Comparison of ENCODE assay signal across 16 cellular contexts in the genomic region with DNA sequence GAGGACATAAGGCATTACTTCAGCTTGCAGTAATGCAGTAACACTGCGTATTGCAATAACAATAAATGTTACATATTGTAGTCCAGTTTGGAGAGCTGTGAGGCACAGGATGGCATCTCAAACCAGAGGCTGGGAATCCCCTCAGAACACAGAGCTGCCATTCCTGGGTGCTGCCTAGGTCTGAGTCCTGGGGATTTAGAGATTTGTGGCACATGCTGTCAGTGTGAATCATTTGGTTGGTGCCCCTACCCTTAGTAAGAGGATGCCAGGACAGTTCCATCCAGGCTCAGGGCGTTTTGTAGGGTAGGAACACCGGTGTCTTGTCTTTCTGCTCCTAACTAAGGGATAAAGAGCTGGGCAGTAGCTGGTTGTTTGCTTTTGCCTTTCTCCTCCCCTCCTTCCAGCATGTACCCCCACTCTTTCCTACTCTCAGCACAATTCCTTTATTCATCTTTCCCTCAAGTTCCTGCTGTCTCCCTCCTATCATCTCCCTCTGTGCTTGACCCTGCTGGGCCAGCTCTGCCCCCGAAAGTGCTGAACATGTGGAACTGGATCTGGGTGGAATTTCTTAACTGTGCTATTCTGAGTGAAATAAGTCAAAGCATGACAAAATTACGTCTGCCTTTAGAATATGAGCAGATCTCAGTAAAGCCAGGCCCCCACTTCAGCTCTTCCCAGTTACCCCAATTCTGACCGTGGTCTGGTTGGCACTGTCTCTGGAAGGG. TPM values are rescaled to one million over a fixed set of nuclear protein-coding genes. Genes with fewer than 3 reads are reported as not detected.
"Had no signal": no experiment of that assay in that cellular context is flagged by ENCODE, and none has a peak within 500 bp of the region (broad histone marks: within the 10 kb centered on the region; RNA-seq: fewer than 3 reads in every experiment).

No MANE protein-coding gene starts in this region.

- H3K79me2 ChIP-seq: hepatocyte had no signal

- H3K36me3 ChIP-seq: cardiac muscle cell, colonic mucosa, vagina had no signal

- ATAC-seq: activated CD4-positive, alpha-beta T cell treated with anti-CD3 and anti-CD28 coated beads for 36 hours; activated CD8-positive, alpha-beta T cell treated with anti-CD3 and anti-CD28 coated beads, Interleukin-2, amount 10 ng/mL, durations not matched to agents 7 days and 5 days; right cardiac atrium; stimulated activated naive CD8-positive, alpha-beta T cell treated with anti-CD3 and anti-CD28 coated beads, Interleukin-15, amount 100 ng/mL, for 72 hours had no signal

- H3K27me3 Mint-ChIP-seq: activated CD4-positive, alpha-beta T cell treated with anti-CD3 and anti-CD28 coated beads for 36 hours; stimulated activated naive CD8-positive, alpha-beta T cell treated with anti-CD3 and anti-CD28 coated beads, Interleukin-15, amount 100 ng/mL, for 72 hours had no signal

- H3K9me3 Mint-ChIP-seq: stimulated activated naive CD8-positive, alpha-beta T cell treated with anti-CD3 and anti-CD28 coated beads, Interleukin-15, amount 100 ng/mL, for 72 hours had no signal

- DNase-seq: activated CD4-positive, alpha-beta T cell treated with anti-CD3 and anti-CD28 coated beads for 36 hours; activated CD8-positive, alpha-beta memory T cell treated with anti-CD3 and anti-CD28 coated beads, Interleukin-2, amount 50 U/mL, for 48 hours; activated CD8-positive, alpha-beta T cell treated with anti-CD3 and anti-CD28 coated beads, Interleukin-2, amount 10 ng/mL, durations not matched to agents 7 days and 5 days; activated naive CD4-positive, alpha-beta T cell; colonic mucosa; effector CD4-positive, alpha-beta T cell; right cardiac atrium; stimulated activated CD4-positive, alpha-beta T cell treated with anti-CD3 and anti-CD28 coated beads, Interleukin-12 subunit alpha, Interleukin-12 subunit beta, amount 100 ng/mL, for 4 hours; stimulated activated CD8-positive, alpha-beta memory T cell treated with anti-CD3 and anti-CD28 coated beads, Interleukin-4, amount 100 ng/mL, for 48 hours; stimulated activated naive CD8-positive, alpha-beta T cell treated with anti-CD3 and anti-CD28 coated beads, Interleukin-15, amount 100 ng/mL, for 72 hours; T-helper 9 cell had no signal

- H3K27ac ChIP-seq: ascending aorta, cardiac muscle cell, colonic mucosa, hepatocyte, neutrophil, vagina had no signal

- H3K4me1 ChIP-seq: ascending aorta, colonic mucosa, vagina had no signal

- H3K4me3 ChIP-seq: ascending aorta, cardiac muscle cell, colonic mucosa, hepatocyte, vagina had no signal

- H2AFZ ChIP-seq: hepatocyte had no signal

- H3K27ac Mint-ChIP-seq: activated CD4-positive, alpha-beta T cell treated with anti-CD3 and anti-CD28 coated beads for 36 hours had no signal

- H3K4me2 ChIP-seq: hepatocyte had no signal

- H3K4me3 Mint-ChIP-seq: activated CD4-positive, alpha-beta T cell treated with anti-CD3 and anti-CD28 coated beads for 36 hours; activated CD8-positive, alpha-beta T cell treated with anti-CD3 and anti-CD28 coated beads, Interleukin-2, amount 10 ng/mL, durations not matched to agents 7 days and 5 days; stimulated activated naive CD8-positive, alpha-beta T cell treated with anti-CD3 and anti-CD28 coated beads, Interleukin-15, amount 100 ng/mL, for 72 hours had no signal

- H3K27me3 ChIP-seq: ascending aorta, cardiac muscle cell, colonic mucosa, hepatocyte, neutrophil, vagina had no signal

- H3K4me1 Mint-ChIP-seq: activated CD4-positive, alpha-beta T cell treated with anti-CD3 and anti-CD28 coated beads for 36 hours; stimulated activated naive CD8-positive, alpha-beta T cell treated with anti-CD3 and anti-CD28 coated beads, Interleukin-15, amount 100 ng/mL, for 72 hours had no signal

- H3K9me3 ChIP-seq: ascending aorta, colonic mucosa, neutrophil, vagina had no signal

RNA-seq across cellular contexts. Expression of a gene that starts 49.4 kb away (rescaled TPM):
- total RNA-seq: activated CD4-positive, alpha-beta T cell treated with anti-CD3 and anti-CD28 coated beads for 36 hours; activated CD8-positive, alpha-beta T cell treated with anti-CD3 and anti-CD28 coated beads, Interleukin-2, amount 10 ng/mL, durations not matched to agents 7 days and 5 days had no signal
